In genomic region chr2:219109468-219109867, GRCh38 we compare ENCODE assay signal across 11 cellular contexts. TPM values are rescaled to one million over a fixed set of nuclear protein-coding genes. Genes with fewer than 3 reads are reported as not detected.
DNase-seq lines count a peak whose midpoint lies in the region; ATAC-seq, FAIRE-seq and TF ChIP-seq lines count a peak whose summit lies in the region.
"Had no signal": no experiment of that assay in that cellular context is flagged by ENCODE, and none has a peak within 500 bp of the region (broad histone marks: within the 10 kb centered on the region; RNA-seq: fewer than 3 reads in every experiment).

No MANE protein-coding gene starts in this region.

- FAIRE-seq in small intestine (lab: Jason Lieb, UNC), result no peak

- no peaks in the 10 kb centered on the region for H3K27me3 Mint-ChIP-seq in Caco-2 (ENCODE audit: insufficient read depth, unreplicated experiment)
- no peaks in the 10 kb centered on the region for H3K27me3 Mint-ChIP-seq in chondrocyte (ENCODE audit: low read depth)

- no peak overlapping the region for H3K4me3 ChIP-seq in Caco-2 (ENCODE audit: low read depth, low read length)
- no peak overlapping the region for H3K4me3 ChIP-seq in small intestine (ENCODE audit: low read depth in 1 of 2, low read length in 2 of 2)

- H3K36me3 Mint-ChIP-seq in Caco-2 (ENCODE audit: insufficient read depth, unreplicated experiment) (no peaks in the 10 kb centered on the region), chondrocyte (ENCODE audit: low read depth) (peaks cover 6% of the 10 kb centered on the region)
- H3K36me3 Mint-ChIP-seq in activated naive CD4-positive, alpha-beta T cell treated with anti-CD3 and anti-CD28 coated beads, Interleukin-2, amount 50 U/mL, for 72 hours, result no peaks in the 10 kb centered on the region

- H3K9me3 ChIP-seq in Caco-2 (no peaks in the 10 kb centered on the region), small intestine (ENCODE audit: control insufficient read depth, low read depth) (no peaks in the 10 kb centered on the region)

- BruUV-seq in Caco-2 (replicated peaks; lab: Mats Ljungman, UMichigan), result no TSS peak

- H3K27ac ChIP-seq in small intestine (ENCODE audit: low read depth in 1 of 2, low read length in 1 of 2), result no peak overlapping the region

- peak; percentile 58 to 67 for ATAC-seq in activated naive CD4-positive, alpha-beta T cell treated with anti-CD3 and anti-CD28 coated beads, Interleukin-2, amount 50 U/mL, for 72 hours
- ATAC-seq in HG03039 (IDR thresholded peaks at IDR 0.05; ENCODE audit: unreplicated experiment), result no peak
- no peak for ATAC-seq in HG02623 (IDR thresholded peaks at IDR 0.05; ENCODE audit: unreplicated experiment)
- ATAC-seq in HG03378 (IDR thresholded peaks at IDR 0.05; ENCODE audit: unreplicated experiment), result no peak

- POLR2A ChIA-PET in Caco-2 (lab: Charles Lee), result no interaction called here

- peak; percentile 62 to 69 for DNase-seq in Caco-2
- peak; percentile 62 for DNase-seq in SKM-1 treated with dmso at 0.1 percent for 144 hours (lab: John Stamatoyannopoulos, UW; ENCODE audit: unreplicated experiment)
- peak in 1 of 2 donors; percentile 32 for DNase-seq in activated naive CD4-positive, alpha-beta T cell treated with anti-CD3 and anti-CD28 coated beads, Interleukin-2, amount 50 U/mL, for 72 hours (ENCODE audit: low spot score in 2 of 2)
- peak; percentile 61 for DNase-seq in small intestine
- no peak for DNase-seq in chondrocyte (ENCODE audit: low spot score)
- DNase-seq: activated CD4-positive, CD25-positive, alpha-beta regulatory T cell; left cardiac atrium; NCI-H2171 had no signal

- CTCF ChIA-PET in Caco-2 (lab: Charles Lee), result interaction anchor here (2.4 kb wide), 1 partner anchor 80 kb away, joined by 7 read pairs; no protein-coding TSS in a partner anchor

- H3K36me3 ChIP-seq in Caco-2 (ENCODE audit: control insufficient read depth, insufficient read depth, low read length), result no peaks in the 10 kb centered on the region
- no peaks in the 10 kb centered on the region for H3K36me3 ChIP-seq in small intestine (ENCODE audit: control insufficient read depth in 2 of 2, insufficient read depth in 2 of 2, low read length in 2 of 2)

- no peaks in the 10 kb centered on the region for H3K9me3 Mint-ChIP-seq in Caco-2 (ENCODE audit: unreplicated experiment)
- H3K9me3 Mint-ChIP-seq in activated naive CD4-positive, alpha-beta T cell treated with anti-CD3 and anti-CD28 coated beads, Interleukin-2, amount 50 U/mL, for 72 hours, result no peaks in the 10 kb centered on the region
- no peaks in the 10 kb centered on the region for H3K9me3 Mint-ChIP-seq in chondrocyte (ENCODE audit: low read depth)

- H3K4me1 ChIP-seq in Caco-2 (peaks cover 54% of the 10 kb centered on the region), small intestine (ENCODE audit: control insufficient read depth in 2 of 2, insufficient read depth in 1 of 2, low read depth in 1 of 2, low read length in 1 of 2) (peaks cover 5 to 10% of the 10 kb centered on the region in 2 donors)

- H3K27me3 ChIP-seq in Caco-2 (replicated peaks; ENCODE audit: control insufficient read depth, insufficient read depth, low read length), result no peaks in the 10 kb centered on the region
- no peaks in the 10 kb centered on the region for H3K27me3 ChIP-seq in small intestine (ENCODE audit: control insufficient read depth in 2 of 2, insufficient read depth in 2 of 2, low read length in 2 of 2)

- H3K4me3 Mint-ChIP-seq in Caco-2 (ENCODE audit: unreplicated experiment) (no peak overlapping the region), chondrocyte (ENCODE audit: unreplicated experiment) (no peak overlapping the region)

- intact Hi-C loops in Caco-2 (cut with micrococcal nuclease; ENCODE audit: unreplicated experiment), result no loop called here

- H3K4me1 Mint-ChIP-seq in Caco-2 (ENCODE audit: low read depth, unreplicated experiment), result peaks cover 41% of the 10 kb centered on the region
- H3K4me1 Mint-ChIP-seq in chondrocyte (ENCODE audit: low read depth), result peaks cover 4% of the 10 kb centered on the region

- H3K27ac Mint-ChIP-seq in Caco-2 (ENCODE audit: unreplicated experiment), result peak overlapping the region; percentile 67
- H3K27ac Mint-ChIP-seq in activated naive CD4-positive, alpha-beta T cell treated with anti-CD3 and anti-CD28 coated beads, Interleukin-2, amount 50 U/mL, for 72 hours, result peak overlapping the region in 1 of 2 donors; percentile 22
- no peak overlapping the region for H3K27ac Mint-ChIP-seq in chondrocyte (ENCODE audit: unreplicated experiment)

- WGBS in small intestine, 3 donors, result 16 to 52% (median 29%) methylated on average over 3 of the region's 3 CpGs

- TF ChIP-seq CTCF in Caco-2 (IDR thresholded peaks at IDR 0.05; ENCODE audit: insufficient read depth in 1 of 2, low read depth in 1 of 2, low read length in 1 of 2, severe bottlenecking in 1 of 2, unreplicated experiment in 1 of 2) (no peak), chondrocyte (IDR thresholded peaks at IDR 0.05) (no peak)

RNA-seq across cellular contexts. Expression of gene IHH, which starts 48.7 kb away (rescaled TPM):
- total RNA-seq in Caco-2 (2022), result 19.0 and 22.6 TPM in 2 replicates
- under 1 TPM in 1 of 2 donors, not detected in 1; 0.14 TPM for total RNA-seq in activated naive CD4-positive, alpha-beta T cell treated with anti-CD3 and anti-CD28 coated beads, Interleukin-2, amount 50 U/mL, for 72 hours
- 10 to 100 TPM; 13.5 to 29.2 (median 29.1) TPM for polyA plus RNA-seq in small intestine
- total RNA-seq in chondrocyte, result 0.19 TPM in 1 of 3 replicates, not detected in the others
- total RNA-seq: left cardiac atrium had no signal

RNA-seq across cellular contexts. Expression of gene NHEJ1, which starts 51.1 kb away (rescaled TPM):
- total RNA-seq in Caco-2 (2022), result 28.5 and 29.6 TPM in 2 replicates
- total RNA-seq in activated naive CD4-positive, alpha-beta T cell treated with anti-CD3 and anti-CD28 coated beads, Interleukin-2, amount 50 U/mL, for 72 hours, result 10 to 100 TPM; 20.9 to 25.0 TPM
- polyA plus RNA-seq in small intestine, result 10 to 100 TPM; 19.3 to 40.0 (median 33.2) TPM
- 7.3 to 13.3 TPM (median 12.7 TPM) in 3 replicates for total RNA-seq in chondrocyte

Comparison
In these comparisons a context has a peak if more than half of its experiments do, and no peak if none do; other contexts are left out.
1. ATAC-seq: peak in activated naive CD4-positive, alpha-beta T cell treated with anti-CD3 and anti-CD28 coated beads, Interleukin-2, amount 50 U/mL, for 72 hours (2 of 2); none in HG03039 (single experiment), HG02623 (single experiment) and HG03378 (single experiment).
2. RNA of gene IHH, which starts 48.7 kb away (total RNA-seq): 19.0 to 22.6 TPM in Caco-2; 0.14 TPM in activated naive CD4-positive, alpha-beta T cell treated with anti-CD3 and anti-CD28 coated beads, Interleukin-2, amount 50 U/mL, for 72 hours and 0.19 TPM in chondrocyte; every median in the first group is over 10 times any median in the second.